Comparison of ENCODE assay signal across 7 cellular contexts in the genomic region with DNA sequence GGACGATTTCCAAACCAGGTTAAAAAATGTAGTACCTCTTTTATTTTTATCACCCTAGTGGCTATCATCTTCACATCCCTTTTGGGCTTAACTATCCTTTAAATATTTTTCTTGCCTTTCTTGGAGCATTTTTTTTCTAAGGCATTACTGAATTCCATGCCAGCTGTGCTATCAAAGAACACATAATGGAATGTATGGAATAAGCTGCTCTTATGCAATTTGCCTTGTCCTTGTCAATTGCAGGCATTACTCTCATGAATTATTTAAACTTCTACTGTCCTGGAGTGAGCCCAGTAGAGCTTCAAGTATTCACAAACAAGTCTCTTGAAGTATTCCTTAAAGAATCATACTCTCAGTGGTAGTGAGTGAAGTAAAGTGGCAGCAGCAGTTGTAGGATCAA.
"Had no signal": no experiment of that assay in that cellular context is flagged by ENCODE, and none has a peak within 500 bp of the region (broad histone marks: within the 10 kb centered on the region; RNA-seq: fewer than 3 reads in every experiment).

No MANE protein-coding gene starts in this region.

- DNase-seq: IMR-90, KBM-7, KG1 had no signal

- ATAC-seq: HepG2, K562 had no signal

- H3K27ac ChIP-seq: HL-60, KMS-11 had no signal

- H3K4me3 ChIP-seq: K562 had no signal

- H3K9ac ChIP-seq: KMS-11 had no signal

- H3K4me2 ChIP-seq: KMS-11 had no signal
